1 cellular context compared by ENCODE assay signal in genomic region chrX:117835034-117835433, GRCh38.
TF ChIP-seq lines count a peak whose summit lies in the region.

No MANE protein-coding gene starts in this region.

TF ChIP-seq in GM23338, 12 proteins besides CTCF, POLR2A, EP300 and RAD21 (continued from another document):
- TF ChIP-seq ZNF462 (CRISPR knock-in tag; IDR thresholded peaks at IDR 0.05) (no peak), JUNB (IDR thresholded peaks at IDR 0.05; ENCODE audit: unreplicated experiment) (no peak), STAT1 (IDR thresholded peaks at IDR 0.05; ENCODE audit: unreplicated experiment) (no peak)
